In genomic region chr7:130350945-130351663, GRCh38 we compare ENCODE assay signal across 1 cellular context.
TF ChIP-seq lines count a peak whose summit lies in the region.

No MANE protein-coding gene starts in this region.

TF ChIP-seq in GM12878, 131 proteins besides CTCF, POLR2A, EP300 and RAD21 (continued from another document and continues in another):
- TF ChIP-seq ZBTB11 (CRISPR knock-in tag; IDR thresholded peaks at IDR 0.05) (no peak), ESRRA (IDR thresholded peaks at IDR 0.05; ENCODE audit: low read length) (no peak), ZBTB33 (IDR thresholded peaks at IDR 0.05) (no peak), DPF2 (IDR thresholded peaks at IDR 0.05) (0 out of 2 replicates have a peak, but pooled peaks have one; percentile 23), FOXM1 (IDR thresholded peaks at IDR 0.05; ENCODE audit: low read depth, low read length) (peak; percentile 94), E4F1 (IDR thresholded peaks at IDR 0.05; ENCODE audit: borderline replicate concordance, partially characterized antibody) (no peak), NBN (IDR thresholded peaks at IDR 0.05) (0 out of 2 replicates have a peak, but pooled peaks have one; percentile 19), ETV6 (conservative IDR thresholded peaks at IDR 0.05 in 1 of 2, IDR thresholded peaks at IDR 0.05 in 1 of 2; ENCODE audit: borderline replicate concordance in 1 of 2, low read depth in 1 of 2) (peak in 1 of 2 experiments; percentile 41; a peak in 1 of 4 replicates), STAT3 (IDR thresholded peaks at IDR 0.05; ENCODE audit: low read depth, low read length) (no peak), BCLAF1 (IDR thresholded peaks at IDR 0.05) (no peak), SUPT20H (IDR thresholded peaks at IDR 0.05; ENCODE audit: borderline replicate concordance, control insufficient read depth, low read depth, low read length) (no peak), HDGF (IDR thresholded peaks at IDR 0.05) (no peak), FOXK2 (IDR thresholded peaks at IDR 0.05) (no peak), WRNIP1 (IDR thresholded peaks at IDR 0.05; ENCODE audit: borderline replicate concordance, low read depth, low read length) (no peak), ATF7 (IDR thresholded peaks at IDR 0.05; ENCODE audit: low read depth) (no peak), HCFC1 (IDR thresholded peaks at IDR 0.05; ENCODE audit: low read length) (no peak), SMAD5 (IDR thresholded peaks at IDR 0.05; ENCODE audit: low read depth) (no peak), ZNF24 (IDR thresholded peaks at IDR 0.05) (no peak), CBFB (IDR thresholded peaks at IDR 0.05; ENCODE audit: low read depth) (peak; percentile 88), LARP7 (IDR thresholded peaks at IDR 0.05) (no peak), TARDBP (IDR thresholded peaks at IDR 0.05; ENCODE audit: borderline replicate concordance) (no peak), MEF2A (IDR thresholded peaks at IDR 0.05; ENCODE audit: insufficient read depth, low read depth, low read length) (peak; percentile 77), CEBPZ (IDR thresholded peaks at IDR 0.05; ENCODE audit: low read depth, low read length) (no peak), BHLHE40 (IDR thresholded peaks at IDR 0.05; ENCODE audit: borderline replicate concordance in 1 of 2, low read depth in 2 of 2, low read length in 1 of 2) (no peak; a peak in 1 of 4 replicates), IRF5 (IDR thresholded peaks at IDR 0.05; ENCODE audit: borderline replicate concordance) (no peak), ZNF592 (IDR thresholded peaks at IDR 0.05) (no peak), ZNF274 (IDR thresholded peaks at IDR 0.05; ENCODE audit: insufficient read depth, insufficient read length) (no peak), KAT2A (conservative IDR thresholded peaks at IDR 0.05; ENCODE audit: control insufficient read depth, low read depth, low read length) (no peak), TCF7 (IDR thresholded peaks at IDR 0.05; ENCODE audit: borderline replicate concordance) (peak; percentile 99), MEF2B (IDR thresholded peaks at IDR 0.05; ENCODE audit: partially characterized antibody, poor library complexity, severe bottlenecking) (peak; percentile 48), ZNF687 (IDR thresholded peaks at IDR 0.05) (no peak), GATAD2B (conservative IDR thresholded peaks at IDR 0.05; ENCODE audit: low read depth) (no peak)
